ENCODE assay signal across 19 cellular contexts in genomic region chr16:18841833-18842525, GRCh38.
"Had no signal": no experiment of that assay in that cellular context is flagged by ENCODE, and none has a peak within 500 bp of the region (broad histone marks: within the 10 kb centered on the region; RNA-seq: fewer than 3 reads in every experiment).

No MANE protein-coding gene starts in this region.

- H3K4me1 ChIP-seq: right atrium auricular region had no signal

- FAIRE-seq: keratinocyte had no signal

- H3K4me1 Mint-ChIP-seq: nephron had no signal

- H3K27me3 ChIP-seq: ascending aorta, right atrium auricular region, transverse colon had no signal

- DNase-seq: activated CD4-positive, CD25-positive, alpha-beta regulatory T cell treated with anti-CD3 and anti-CD28 coated beads, Interleukin-2, amount 50 U/mL, for 72 hours; activated naive CD4-positive, alpha-beta T cell treated with Interleukin-2 at 50 U/mL for 16 hours; activated T-cell treated with anti-CD3 and anti-CD28 coated beads for 4 hours; effector memory CD4-positive, alpha-beta T cell; foreskin fibroblast; hippocampal formation; midbrain; occipital lobe; posterior cingulate gyrus; stimulated activated CD4-positive, alpha-beta T cell treated with anti-CD3 and anti-CD28 coated beads, Interleukin-2, amount 100 ng/mL, for 24 hours; stimulated activated naive CD8-positive, alpha-beta T cell treated with anti-CD3 and anti-CD28 coated beads, Interleukin-15, Interleukin-2, amounts not matched to agents 100 U/mL and 50 U/mL, for 24 hours; substantia nigra; transverse colon had no signal

- H3K9me3 Mint-ChIP-seq: activated T-helper 2 cell treated with anti-CD3 and anti-CD28 coated beads, Interferon-gamma antibody, Interleukin-2, Interleukin-4, amounts not matched to agents 10 μg/mL and 5 μg/mL and 100 μg/mL, durations not matched to agents 14 hours and 24 hours and 36 hours; nephron had no signal

- ATAC-seq: stimulated activated naive CD8-positive, alpha-beta T cell treated with anti-CD3 and anti-CD28 coated beads, Interleukin-15, Interleukin-2, amounts not matched to agents 100 U/mL and 50 U/mL, for 24 hours had no signal

- H3K9me3 ChIP-seq: ascending aorta, right atrium auricular region, transverse colon had no signal

- H3K27ac ChIP-seq: ascending aorta, right atrium auricular region, transverse colon had no signal

- H3K27ac Mint-ChIP-seq: activated T-helper 2 cell treated with anti-CD3 and anti-CD28 coated beads, Interferon-gamma antibody, Interleukin-2, Interleukin-4, amounts not matched to agents 10 μg/mL and 5 μg/mL and 100 μg/mL, durations not matched to agents 14 hours and 24 hours and 36 hours; nephron had no signal

- H3K4me3 ChIP-seq: ascending aorta, lung, right atrium auricular region, transverse colon had no signal

- H3K4me3 Mint-ChIP-seq: nephron had no signal
